22 cellular contexts compared by ENCODE assay signal in genomic region chr16:78257376-78257728, GRCh38.
DNase-seq lines count a peak whose midpoint lies in the region; ATAC-seq and TF ChIP-seq lines count a peak whose summit lies in the region.
"Had no signal": no experiment of that assay in that cellular context is flagged by ENCODE, and none has a peak within 500 bp of the region (broad histone marks: within the 10 kb centered on the region; RNA-seq: fewer than 3 reads in every experiment).

No MANE protein-coding gene starts in this region.

- intact Hi-C loops in A673 (cut with micrococcal nuclease; ENCODE audit: unreplicated experiment): no loop called here
- intact Hi-C loops in activated naive CD4-positive, alpha-beta T cell treated with anti-CD3 and anti-CD28 coated beads for 36 hours (cut with micrococcal nuclease): no loop called here

- H3K36me3 ChIP-seq in A673 (ENCODE audit: insufficient read depth, low read length, poor library complexity, severe bottlenecking) (no peaks in the 10 kb centered on the region), GM23248 (ENCODE audit: low read depth) (no peaks in the 10 kb centered on the region), right atrium auricular region (no peaks in the 10 kb centered on the region)
- H3K36me3 ChIP-seq: cardiac muscle cell, neutrophil, transverse colon had no signal

- no peaks in the 10 kb centered on the region for H4K20me1 ChIP-seq in GM23248 (ENCODE audit: insufficient read depth)

- H3K27ac Mint-ChIP-seq in chondrocyte (ENCODE audit: unreplicated experiment) (peak overlapping the region; percentile 30), nephron progenitor cell (no peak overlapping the region)
- no peak overlapping the region for H3K27ac Mint-ChIP-seq in activated naive CD4-positive, alpha-beta T cell treated with anti-CD3 and anti-CD28 coated beads for 36 hours
- H3K27ac Mint-ChIP-seq: activated naive CD8-positive, alpha-beta T cell treated with anti-CD3 and anti-CD28 coated beads, Interleukin-2, amount 50 U/mL, for 24 hours; B cell; stimulated activated naive CD8-positive, alpha-beta T cell treated with anti-CD3 and anti-CD28 coated beads, Interleukin-15, amount 100 ng/mL, for 72 hours had no signal

- H3F3A ChIP-seq in GM23248 (ENCODE audit: insufficient read depth): no peaks in the 10 kb centered on the region

- H3K4me1 Mint-ChIP-seq in chondrocyte (ENCODE audit: low read depth): peaks cover 30% of the 10 kb centered on the region
- H3K4me1 Mint-ChIP-seq in nephron progenitor cell: peaks cover 64% of the 10 kb centered on the region
- no peaks in the 10 kb centered on the region for H3K4me1 Mint-ChIP-seq in activated naive CD4-positive, alpha-beta T cell treated with anti-CD3 and anti-CD28 coated beads for 36 hours (ENCODE audit: low read depth)
- H3K4me1 Mint-ChIP-seq: activated naive CD8-positive, alpha-beta T cell treated with anti-CD3 and anti-CD28 coated beads, Interleukin-2, amount 50 U/mL, for 24 hours; B cell; stimulated activated naive CD8-positive, alpha-beta T cell treated with anti-CD3 and anti-CD28 coated beads, Interleukin-15, amount 100 ng/mL, for 72 hours had no signal

- H3K36me3 Mint-ChIP-seq in chondrocyte (ENCODE audit: low read depth) (no peaks in the 10 kb centered on the region), nephron progenitor cell (ENCODE audit: low read depth) (no peaks in the 10 kb centered on the region)
- peaks cover 1% of the 10 kb centered on the region for H3K36me3 Mint-ChIP-seq in activated naive CD4-positive, alpha-beta T cell treated with anti-CD3 and anti-CD28 coated beads for 36 hours (ENCODE audit: low read depth)

- no peaks in the 10 kb centered on the region for H3K79me2 ChIP-seq in GM23248 (ENCODE audit: insufficient read depth)

- BruUV-seq in A673 (replicated peaks; lab: Mats Ljungman, UMichigan): no TSS peak

- in situ Hi-C loops in GM23248 (cut with MboI): no loop called here

- no peaks in the 10 kb centered on the region for H3K4me1 ChIP-seq in A673 (ENCODE audit: insufficient read depth, low read length, poor library complexity, severe bottlenecking)
- no peaks in the 10 kb centered on the region for H3K4me1 ChIP-seq in GM23248 (ENCODE audit: insufficient read depth)
- H3K4me1 ChIP-seq in right atrium auricular region: no peaks in the 10 kb centered on the region

- H3K4me3 ChIP-seq in A673 (ENCODE audit: low read depth, low read length, poor library complexity, severe bottlenecking) (no peak overlapping the region), GM23248 (no peak overlapping the region), right atrium auricular region (no peak overlapping the region)
- H3K4me3 ChIP-seq: cardiac muscle cell, transverse colon had no signal

- H3K9me3 ChIP-seq in A673 (ENCODE audit: low read depth, low read length, poor library complexity, severe bottlenecking): no peaks in the 10 kb centered on the region
- no peaks in the 10 kb centered on the region for H3K9me3 ChIP-seq in GM23248 (ENCODE audit: low read depth)
- H3K9me3 ChIP-seq in right atrium auricular region: no peaks in the 10 kb centered on the region
- H3K9me3 ChIP-seq: neutrophil, transverse colon had no signal

- CTCF ChIA-PET in A673 (lab: Charles Lee): no interaction called here
- CTCF ChIA-PET in activated naive CD4-positive, alpha-beta T cell treated with anti-CD3 and anti-CD28 coated beads for 36 hours (lab: Charles Lee): no interaction called here

- WGBS in GM23248 (ENCODE audit: low coverage in 1 of 2, low lambda C conversion rate in 2 of 2, missing lambda C conversion rate in 2 of 2), 2 experiments: 73 to 80% methylated on average over 8 of the region's 8 CpGs

- H3K27ac ChIP-seq in A673 (ENCODE audit: low read depth, low read length, poor library complexity, severe bottlenecking) (no peak overlapping the region), GM23248 (no peak overlapping the region), right atrium auricular region (no peak overlapping the region)
- H3K27ac ChIP-seq: cardiac muscle cell, neutrophil, transverse colon had no signal

- DNase-seq in A673 (ENCODE audit: low spot score) (peak; percentile 17), M059J (ENCODE audit: low read depth) (peak; percentile 58), chondrocyte (ENCODE audit: low spot score) (no peak), nephron progenitor cell (peak; percentile 32), GM23248 (no peak), right atrium auricular region (ENCODE audit: low spot score) (no peak)
- no peak for DNase-seq in stimulated activated naive CD8-positive, alpha-beta T cell treated with anti-CD3 and anti-CD28 coated beads, Interleukin-15, Interleukin-2, amounts not matched to agents 100 U/mL and 50 U/mL, for 24 hours
- no peak for DNase-seq in activated naive CD4-positive, alpha-beta T cell treated with anti-CD3 and anti-CD28 coated beads for 36 hours
- DNase-seq: activated CD4-positive, alpha-beta T cell treated with anti-CD3 and anti-CD28 coated beads, Interleukin-2, amount 50 U/mL, for 4 hours; activated effector memory CD4-positive, alpha-beta T cell treated with Interleukin-2 at 50 U/mL for 16 hours; activated naive CD8-positive, alpha-beta T cell treated with anti-CD3 and anti-CD28 coated beads, Interleukin-2, amount 50 U/mL, for 24 hours; dermis blood vessel endothelial cell; DMS79; NCI-H1105; NCI-H524 treated with DMSO at 0.1 percent for 48 hours; stimulated activated CD4-positive, alpha-beta T cell treated with anti-CD3 and anti-CD28 coated beads, Interleukin-4, amount 100 ng/mL, for 24 hours; stimulated activated naive CD8-positive, alpha-beta T cell treated with anti-CD3 and anti-CD28 coated beads, Interleukin-15, amount 100 ng/mL, for 72 hours; transverse colon had no signal

- no peaks in the 10 kb centered on the region for H3K27me3 Mint-ChIP-seq in chondrocyte (ENCODE audit: low read depth)
- H3K27me3 Mint-ChIP-seq in nephron progenitor cell (ENCODE audit: low read depth, poor library complexity): no peaks in the 10 kb centered on the region
- no peaks in the 10 kb centered on the region for H3K27me3 Mint-ChIP-seq in activated naive CD4-positive, alpha-beta T cell treated with anti-CD3 and anti-CD28 coated beads for 36 hours (ENCODE audit: low read depth)
- H3K27me3 Mint-ChIP-seq: activated naive CD8-positive, alpha-beta T cell treated with anti-CD3 and anti-CD28 coated beads, Interleukin-2, amount 50 U/mL, for 24 hours; B cell; stimulated activated naive CD8-positive, alpha-beta T cell treated with anti-CD3 and anti-CD28 coated beads, Interleukin-15, amount 100 ng/mL, for 72 hours had no signal

- H3K4me2 ChIP-seq in GM23248 (ENCODE audit: unreplicated experiment): no peak overlapping the region

- H2AFZ ChIP-seq in GM23248: no peak overlapping the region

- no peaks in the 10 kb centered on the region for H3K9me2 ChIP-seq in GM23248 (ENCODE audit: insufficient read depth)

- ATAC-seq in stimulated activated naive CD8-positive, alpha-beta T cell treated with anti-CD3 and anti-CD28 coated beads, Interleukin-15, Interleukin-2, amounts not matched to agents 100 U/mL and 50 U/mL, for 24 hours: no peak
- ATAC-seq: activated naive CD8-positive, alpha-beta T cell treated with anti-CD3 and anti-CD28 coated beads, Interleukin-2, amount 50 U/mL, for 24 hours; SK-N-SH treated with all-trans-retinoic acid at 6 μM for 48 hours; stimulated activated naive CD8-positive, alpha-beta T cell treated with anti-CD3 and anti-CD28 coated beads, Interleukin-15, amount 100 ng/mL, for 72 hours had no signal

- H3K4me3 Mint-ChIP-seq in chondrocyte (ENCODE audit: unreplicated experiment): peak overlapping the region; percentile 9
- H3K4me3 Mint-ChIP-seq in nephron progenitor cell: peak overlapping the region; percentile 29
- no peak overlapping the region for H3K4me3 Mint-ChIP-seq in activated naive CD4-positive, alpha-beta T cell treated with anti-CD3 and anti-CD28 coated beads for 36 hours
- H3K4me3 Mint-ChIP-seq: activated naive CD8-positive, alpha-beta T cell treated with anti-CD3 and anti-CD28 coated beads, Interleukin-2, amount 50 U/mL, for 24 hours; B cell; stimulated activated naive CD8-positive, alpha-beta T cell treated with anti-CD3 and anti-CD28 coated beads, Interleukin-15, amount 100 ng/mL, for 72 hours had no signal

- H3K27me3 ChIP-seq in A673 (replicated peaks; ENCODE audit: insufficient read depth, low read depth, low read length, poor library complexity) (no peaks in the 10 kb centered on the region), GM23248 (replicated peaks; ENCODE audit: insufficient read depth) (no peaks in the 10 kb centered on the region), right atrium auricular region (no peaks in the 10 kb centered on the region)
- H3K27me3 ChIP-seq: cardiac muscle cell, neutrophil, transverse colon had no signal

- no peak for TF ChIP-seq CTCF in A673 (conservative IDR thresholded peaks at IDR 0.05; ENCODE audit: low read depth, low read length)
- no peak for TF ChIP-seq CTCF in chondrocyte (IDR thresholded peaks at IDR 0.05)
- no peak for TF ChIP-seq CTCF in nephron progenitor cell (IDR thresholded peaks at IDR 0.05)
- TF ChIP-seq CTCF in right atrium auricular region (IDR thresholded peaks at IDR 0.05): no peak

- H3K9ac ChIP-seq in GM23248: no peak overlapping the region

- H3K9me3 Mint-ChIP-seq in chondrocyte (ENCODE audit: low read depth) (no peaks in the 10 kb centered on the region), nephron progenitor cell (no peaks in the 10 kb centered on the region)
- no peaks in the 10 kb centered on the region for H3K9me3 Mint-ChIP-seq in activated naive CD4-positive, alpha-beta T cell treated with anti-CD3 and anti-CD28 coated beads for 36 hours
- H3K9me3 Mint-ChIP-seq: activated naive CD8-positive, alpha-beta T cell treated with anti-CD3 and anti-CD28 coated beads, Interleukin-2, amount 50 U/mL, for 24 hours; stimulated activated naive CD8-positive, alpha-beta T cell treated with anti-CD3 and anti-CD28 coated beads, Interleukin-15, amount 100 ng/mL, for 72 hours had no signal

- POLR2A ChIA-PET in A673 (lab: Charles Lee; ENCODE audit: low non-redundant PET): no interaction called here

Comparison
In these comparisons a context has a peak if more than half of its experiments do, and no peak if none do; other contexts are left out.
1. DNase-seq: peak in A673 (single experiment), M059J (single experiment) and nephron progenitor cell (single experiment); none in chondrocyte (single experiment), stimulated activated naive CD8-positive, alpha-beta T cell treated with anti-CD3 and anti-CD28 coated beads, Interleukin-15, Interleukin-2, amounts not matched to agents 100 U/mL and 50 U/mL, for 24 hours (single experiment), activated naive CD4-positive, alpha-beta T cell treated with anti-CD3 and anti-CD28 coated beads for 36 hours (single experiment), GM23248 (single experiment) and right atrium auricular region (single experiment).